1 cellular context compared by ENCODE assay signal in genomic region chr7:107559864-107560263, GRCh38.
TF ChIP-seq lines count a peak whose summit lies in the region.

No MANE protein-coding gene starts in this region.

TF ChIP-seq in HepG2, 621 proteins besides CTCF, POLR2A, EP300 and RAD21:
- no peak for TF ChIP-seq ZSCAN31 (CRISPR knock-in tag; IDR thresholded peaks at IDR 0.05; ENCODE audit: low read depth)
- TF ChIP-seq MAFK (conservative IDR thresholded peaks at IDR 0.05 in 1 of 2, IDR thresholded peaks at IDR 0.05 in 1 of 2; ENCODE audit: low read length in 2 of 2), result peak; percentile 66 to 70
- TF ChIP-seq ARNT2 (CRISPR knock-in tag; IDR thresholded peaks at IDR 0.05; ENCODE audit: low read depth), result no peak
- TF ChIP-seq MAFF (IDR thresholded peaks at IDR 0.05; ENCODE audit: low read depth, low read length), result peak; percentile 63
- peak; percentile 39; the same call in 1 of the 2 replicates for TF ChIP-seq ZSCAN5A (CRISPR knock-in tag; IDR thresholded peaks at IDR 0.05; ENCODE audit: borderline replicate concordance)
- 0 out of 2 replicates have a peak, but pooled peaks have one; percentile 47 for TF ChIP-seq PPARG (CRISPR knock-in tag; conservative IDR thresholded peaks at IDR 0.05)
